3 cellular contexts compared by ENCODE assay signal in genomic region chr2:18073601-18074000, GRCh38.
"Had no signal": no experiment of that assay in that cellular context is flagged by ENCODE, and none has a peak within 500 bp of the region (broad histone marks: within the 10 kb centered on the region; RNA-seq: fewer than 3 reads in every experiment).

No MANE protein-coding gene starts in this region.

- H3K4me3 ChIP-seq: GM12878 had no signal

- DNase-seq: GDM1, GF-D8 had no signal

- ATAC-seq: GM12878 had no signal
